26 cellular contexts compared by ENCODE assay signal in the genomic region with DNA sequence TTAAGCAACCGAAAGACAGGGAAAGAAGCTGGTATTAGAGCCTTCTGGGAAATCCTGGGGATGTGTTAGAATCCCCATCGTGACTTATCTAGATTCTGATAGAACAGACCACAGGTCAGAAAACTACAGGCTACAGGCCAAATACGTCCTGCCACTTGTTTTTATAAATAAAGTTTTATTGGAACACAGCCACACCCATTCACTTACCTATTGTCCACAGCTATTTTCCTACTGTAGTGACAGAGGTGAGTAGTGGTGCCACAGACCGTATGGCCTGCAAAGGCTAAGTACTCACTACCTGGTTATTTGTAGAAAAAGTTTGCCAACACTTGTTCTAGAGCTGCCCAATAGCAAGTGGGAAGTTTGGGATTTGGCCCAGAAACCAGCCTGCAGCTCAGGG. TPM values are rescaled to one million over a fixed set of nuclear protein-coding genes. Genes with fewer than 3 reads are reported as not detected.
DNase-seq lines count a peak whose midpoint lies in the region; ATAC-seq, FAIRE-seq and TF ChIP-seq lines count a peak whose summit lies in the region.
"Had no signal": no experiment of that assay in that cellular context is flagged by ENCODE, and none has a peak within 500 bp of the region (broad histone marks: within the 10 kb centered on the region; RNA-seq: fewer than 3 reads in every experiment).

No MANE protein-coding gene starts in this region.

- H3K9me3 ChIP-seq in HepG2 (ENCODE audit: low read length) (no peaks in the 10 kb centered on the region), right lobe of liver (no peaks in the 10 kb centered on the region), K562 (replicated peaks; ENCODE audit: control insufficient read depth, insufficient read depth, low read depth, low read length) (no peaks in the 10 kb centered on the region)
- H3K9me3 ChIP-seq: BE2C had no signal

- intact Hi-C loops in HepG2 (cut with micrococcal nuclease; ENCODE audit: unreplicated experiment) (no loop called here), right lobe of liver (cut with DNase I) (no loop called here), K562 (cut with micrococcal nuclease) (no loop called here)
- intact Hi-C loops in activated CD4-positive, alpha-beta T cell treated with anti-CD3 and anti-CD28 coated beads for 36 hours (cut with DNase I, micrococcal nuclease), result no loop called here

- H2AFZ ChIP-seq in HepG2 (ENCODE audit: low read length), result no peak overlapping the region
- no peak overlapping the region for H2AFZ ChIP-seq in K562 (ENCODE audit: low read depth, low read length)

- H3K4me3 Mint-ChIP-seq in activated CD4-positive, alpha-beta T cell treated with anti-CD3 and anti-CD28 coated beads for 36 hours, result no peak overlapping the region
- H3K4me3 Mint-ChIP-seq: CD14-positive monocyte; CD4-positive, alpha-beta memory T cell; CD4-positive, CD25-positive, alpha-beta regulatory T cell; CD8-positive, alpha-beta memory T cell had no signal

- H3K79me2 ChIP-seq in HepG2 (ENCODE audit: insufficient read depth, low read length) (no peaks in the 10 kb centered on the region), K562 (ENCODE audit: control insufficient read depth, insufficient read depth, low read length) (no peaks in the 10 kb centered on the region)

- H3K27ac Mint-ChIP-seq in activated CD4-positive, alpha-beta T cell treated with anti-CD3 and anti-CD28 coated beads for 36 hours, result no peak overlapping the region
- H3K27ac Mint-ChIP-seq: CD14-positive monocyte; CD4-positive, alpha-beta memory T cell; CD4-positive, CD25-positive, alpha-beta regulatory T cell; CD8-positive, alpha-beta memory T cell had no signal

- no peaks in the 10 kb centered on the region; a peak in 1 of 5 replicates for H3K36me3 ChIP-seq in HepG2 (replicated peaks in 1 of 2; ENCODE audit: control insufficient read depth in 1 of 2, insufficient read depth in 2 of 2, low read length in 2 of 2)
- no peaks in the 10 kb centered on the region for H3K36me3 ChIP-seq in right lobe of liver
- no peaks in the 10 kb centered on the region for H3K36me3 ChIP-seq in K562 (ENCODE audit: control insufficient read depth, insufficient read depth, low read length)
- H3K36me3 ChIP-seq: BE2C had no signal

- BruUV-seq in HepG2 (replicated peaks; lab: Mats Ljungman, UMichigan) (no TSS peak), K562 (replicated peaks; lab: Mats Ljungman, UMichigan) (no TSS peak)

- H3K4me1 Mint-ChIP-seq in activated CD4-positive, alpha-beta T cell treated with anti-CD3 and anti-CD28 coated beads for 36 hours, result no peaks in the 10 kb centered on the region
- H3K4me1 Mint-ChIP-seq: CD14-positive monocyte; CD4-positive, alpha-beta memory T cell; CD8-positive, alpha-beta memory T cell had no signal

- H3K4me2 ChIP-seq in HepG2 (ENCODE audit: low read depth, low read length), result no peak overlapping the region
- H3K4me2 ChIP-seq in K562 (ENCODE audit: insufficient read depth, low read length), result no peak overlapping the region
- H3K4me2 ChIP-seq: BLaER1 had no signal

- CTCF ChIA-PET in HepG2 (lab: Yijun Ruan, JAX; ENCODE audit: low intra/inter-chr PET ratio, low total read pairs) (no interaction called here), K562 (lab: Yijun Ruan, JAX; ENCODE audit: low intra/inter-chr PET ratio) (no interaction called here)
- CTCF ChIA-PET in activated CD4-positive, alpha-beta T cell treated with anti-CD3 and anti-CD28 coated beads for 36 hours (lab: Charles Lee), result interaction anchor here (0.7 kb wide), 1 partner anchor 172 kb away, joined by 3 read pairs; no protein-coding TSS in a partner anchor

- H3K27me3 ChIP-seq in HepG2 (ENCODE audit: control insufficient read depth in 1 of 2, insufficient read depth in 2 of 2, low read length in 2 of 2) (no peaks in the 10 kb centered on the region), right lobe of liver (no peaks in the 10 kb centered on the region), K562 (ENCODE audit: control insufficient read depth in 2 of 2, insufficient read depth in 2 of 2, low read length in 2 of 2) (no peaks in the 10 kb centered on the region)
- H3K27me3 ChIP-seq: BE2C, BLaER1 had no signal

- in situ Hi-C loops in HepG2 (cut with HindIII; ENCODE audit: extremely low pct_ligation_motif_present, low pct_unique_long_range_greater_than_20kb) (no loop called here), K562 (cut with MboI) (no loop called here)

- H3K4me1 ChIP-seq in HepG2 (ENCODE audit: insufficient read depth, low read length), result no peaks in the 10 kb centered on the region
- no peaks in the 10 kb centered on the region for H3K4me1 ChIP-seq in right lobe of liver
- H3K4me1 ChIP-seq in K562 (replicated peaks in 1 of 2; ENCODE audit: control insufficient read depth in 2 of 2, insufficient read depth in 2 of 2, low read length in 2 of 2), result no peaks in the 10 kb centered on the region
- H3K4me1 ChIP-seq: BE2C, BLaER1 had no signal

- WGBS in HepG2 (ENCODE audit: low lambda C conversion rate), result 95% methylated on average over 4 of the region's 4 CpGs
- 64% methylated on average over 4 of the region's 4 CpGs for WGBS in right lobe of liver (ENCODE audit: insufficient coverage, low coverage, low lambda C conversion rate, missing lambda C conversion rate)
- WGBS in K562 (ENCODE audit: insufficient coverage, low coverage, missing lambda C conversion rate), result 24% methylated on average over 4 of the region's 4 CpGs

- ATAC-seq in HepG2, result no peak
- ATAC-seq in right lobe of liver, result no peak
- no peak for ATAC-seq in K562
- ATAC-seq in HG02981 (IDR thresholded peaks at IDR 0.05; ENCODE audit: unreplicated experiment), result no peak
- ATAC-seq in activated CD4-positive, alpha-beta T cell treated with anti-CD3 and anti-CD28 coated beads for 36 hours, result no peak

- no peak for FAIRE-seq in HepG2 (lab: Jason Lieb, UNC)
- FAIRE-seq in K562 (lab: Jason Lieb, UNC), result no peak
- FAIRE-seq: A204.1, GM12891, GM19239 had no signal

- H3K27me3 Mint-ChIP-seq in activated CD4-positive, alpha-beta T cell treated with anti-CD3 and anti-CD28 coated beads for 36 hours, result no peaks in the 10 kb centered on the region
- H3K27me3 Mint-ChIP-seq: CD4-positive, CD25-positive, alpha-beta regulatory T cell had no signal

- TF ChIP-seq EP300 in HepG2 (IDR thresholded peaks at IDR 0.05; ENCODE audit: low read depth in 2 of 2, low read length in 2 of 2) (no peak), HepG2 (CRISPR knock-in tag; IDR thresholded peaks at IDR 0.05; ENCODE audit: borderline replicate concordance) (no peak), K562 (IDR thresholded peaks at IDR 0.05; ENCODE audit: low read length) (no peak)

- TF ChIP-seq RAD21 in HepG2 (CRISPR knock-in tag; IDR thresholded peaks at IDR 0.05) (no peak), K562 (CRISPR knock-in tag; conservative IDR thresholded peaks at IDR 0.05 in 1 of 2, IDR thresholded peaks at IDR 0.05 in 1 of 2) (no peak)

- POLR2A ChIA-PET in HepG2 (lab: Yijun Ruan, JAX), result no interaction called here
- POLR2A ChIA-PET in K562 (lab: Yijun Ruan, JAX), result no interaction called here
- POLR2A ChIA-PET in activated CD4-positive, alpha-beta T cell treated with anti-CD3 and anti-CD28 coated beads for 36 hours (lab: Charles Lee), result no interaction called here

- no peaks in the 10 kb centered on the region for H3K9me3 Mint-ChIP-seq in activated CD4-positive, alpha-beta T cell treated with anti-CD3 and anti-CD28 coated beads for 36 hours (ENCODE audit: low read depth)
- H3K9me3 Mint-ChIP-seq: CD8-positive, alpha-beta memory T cell had no signal

- no peak overlapping the region for H3K9ac ChIP-seq in HepG2 (ENCODE audit: insufficient read depth, low read depth, low read length)
- no peak overlapping the region for H3K9ac ChIP-seq in K562 (ENCODE audit: insufficient read depth in 1 of 2, low read depth in 2 of 2, low read length in 2 of 2)
- H3K9ac ChIP-seq: BLaER1 had no signal

- no peak overlapping the region for H3K27ac ChIP-seq in HepG2 (ENCODE audit: extremely low read length, insufficient read depth, low read length)
- H3K27ac ChIP-seq in right lobe of liver, result no peak overlapping the region
- no peak overlapping the region for H3K27ac ChIP-seq in K562 (ENCODE audit: extremely low read depth, low read depth, low read length)
- H3K27ac ChIP-seq: BLaER1 had no signal

- no peak for DNase-seq in HepG2 (ENCODE audit: low spot score)
- no peak for DNase-seq in right lobe of liver
- no peak for DNase-seq in K562 (ENCODE audit: extremely low read depth in 1 of 4, low spot score in 3 of 4)
- no peak for DNase-seq in activated CD4-positive, alpha-beta T cell treated with anti-CD3 and anti-CD28 coated beads for 36 hours
- DNase-seq: 8988T; ACHN; BE2C; C1 segment of cervical spinal cord; CD4-positive, alpha-beta memory T cell; CD4-positive, CD25-positive, alpha-beta regulatory T cell; CD8-positive, alpha-beta memory T cell; COR-L47; DMS 273 treated with DMSO at 0.1 percent for 48 hours; DMS153; DMS53; DMS79; DND-41; EL; GDM1 had no signal

- H3K4me3 ChIP-seq in HepG2 (replicated peaks in 1 of 3; ENCODE audit: insufficient read depth in 1 of 3, low read depth in 2 of 3, low read length in 3 of 3) (no peak overlapping the region), right lobe of liver (no peak overlapping the region), K562 (no peak overlapping the region)
- H3K4me3 ChIP-seq: BLaER1 had no signal

- no peak for TF ChIP-seq POLR2A in HepG2 (IDR thresholded peaks at IDR 0.05; ENCODE audit: insufficient read depth in 1 of 2, low read depth in 2 of 2, low read length in 2 of 2)
- TF ChIP-seq POLR2A in right lobe of liver (IDR thresholded peaks at IDR 0.05), result no peak
- no peak for TF ChIP-seq POLR2A in K562 (conservative IDR thresholded peaks at IDR 0.05)

- no peak for TF ChIP-seq CTCF in HepG2 (CRISPR knock-in tag; IDR thresholded peaks at IDR 0.05)
- TF ChIP-seq CTCF in right lobe of liver (IDR thresholded peaks at IDR 0.05), result no peak
- TF ChIP-seq CTCF in K562 (IDR thresholded peaks at IDR 0.05 in 2 of 3, conservative IDR thresholded peaks at IDR 0.05 in 1 of 3; ENCODE audit: insufficient read depth in 2 of 3, low read depth in 1 of 3, low read length in 3 of 3), result no peak

- H3K36me3 Mint-ChIP-seq in activated CD4-positive, alpha-beta T cell treated with anti-CD3 and anti-CD28 coated beads for 36 hours (ENCODE audit: low read depth), result peaks cover 4% of the 10 kb centered on the region
- H3K36me3 Mint-ChIP-seq: CD14-positive monocyte had no signal

- no peaks in the 10 kb centered on the region for H4K20me1 ChIP-seq in HepG2 (ENCODE audit: insufficient read depth, low read length)
- no peaks in the 10 kb centered on the region for H4K20me1 ChIP-seq in K562 (replicated peaks; ENCODE audit: control insufficient read depth, insufficient read depth, low read length)
- H4K20me1 ChIP-seq: BLaER1 had no signal

- no peaks in the 10 kb centered on the region for H3K9me1 ChIP-seq in K562 (ENCODE audit: control insufficient read depth, insufficient read depth, low read length)

RNA-seq across cellular contexts. Expression of a gene that starts 53.8 kb away (rescaled TPM):
- total RNA-seq in HepG2 (2016; rRNA removed; fragmentation: Illumina TruSeq; extraction: Trizol) (0.02 TPM in 1 of 2 replicates, not detected in the other), right lobe of liver (not detected), K562 (2014; rRNA removed) (0.05 TPM in 1 of 2 replicates, not detected in the other), K562 (2014; rRNA removed; fragmentation: Illumina TruSeq; extraction: Trizol) (0.04 TPM in 1 of 2 replicates, not detected in the other), K562 (2015; rRNA removed; fragmentation: Illumina TruSeq; extraction: Trizol) (not detected in 2 replicates), K562 (2021) (not detected in 2 replicates)
- not detected in 2 replicates for total RNA-seq in HepG2 (2016; cell fraction: cytosol; rRNA removed; fragmentation: Illumina TruSeq; extraction: Trizol; ENCODE audit: low read depth)
- total RNA-seq in HepG2 (2016; cell fraction: insoluble cytoplasmic fraction; rRNA removed; fragmentation: Illumina TruSeq; extraction: Trizol), result 0.02 TPM in 1 of 2 replicates, not detected in the other
- not detected in 2 replicates for total RNA-seq in HepG2 (2016; cell fraction: membrane; rRNA removed; fragmentation: Illumina TruSeq; extraction: Trizol)
- total RNA-seq in HepG2 (2016; cell fraction: nucleus; rRNA removed; fragmentation: Illumina TruSeq; extraction: Trizol), result not detected in 2 replicates
- polyA plus RNA-seq in HepG2 (2011; rRNA removed) (0.03 TPM in 1 of 2 replicates, not detected in the other), K562 (2011; rRNA removed) (0.04 TPM in 1 of 2 replicates, not detected in the other), K562 (2014; fragmentation: Illumina TruSeq; extraction: Trizol) (not detected in 2 replicates), K562 (2014; fragmentation: Nextera tagmentation; extraction: Ambion mirVana) (not detected), K562 (2014; rRNA removed) (0.01 TPM in 1 of 2 replicates, not detected in the other)
- 0.01 TPM in 1 of 2 replicates, not detected in the other for polyA plus RNA-seq in HepG2 (2011; cell fraction: cytosol; rRNA removed)
- polyA plus RNA-seq in HepG2 (2011; cell fraction: nucleus; rRNA removed), result 0.02 TPM in 1 of 2 replicates, not detected in the other
- polyA plus RNA-seq in HepG2 (2012), result not detected in 2 replicates
- not detected in 2 replicates for polyA plus RNA-seq in HepG2 (2016; cell fraction: cytosol; fragmentation: Illumina TruSeq; extraction: Trizol; ENCODE audit: low read depth)
- not detected in 2 replicates for polyA plus RNA-seq in HepG2 (2016; cell fraction: insoluble cytoplasmic fraction; fragmentation: Illumina TruSeq; extraction: Trizol; ENCODE audit: low read depth)
- 0.07 TPM in 1 of 2 replicates, not detected in the other for polyA plus RNA-seq in HepG2 (2016; cell fraction: membrane; fragmentation: Illumina TruSeq; extraction: Trizol; ENCODE audit: low read depth)
- polyA plus RNA-seq in HepG2 (2016; cell fraction: nucleus; fragmentation: Illumina TruSeq; extraction: Trizol; ENCODE audit: insufficient read depth, low read depth), result not detected in 2 replicates
- polyA minus RNA-seq in HepG2 (2011; rRNA and poly(A)+ RNA removed; ENCODE audit: low replicate concordance), result 1.2 TPM in 1 of 2 replicates, not detected in the other
- polyA minus RNA-seq in HepG2 (2011; cell fraction: cytosol; rRNA and poly(A)+ RNA removed), result not detected in 2 replicates
- polyA minus RNA-seq in HepG2 (2011; cell fraction: nucleus; rRNA and poly(A)+ RNA removed), result not detected in 2 replicates
- not detected in 2 replicates for total RNA-seq in K562 (2011; cell fraction: chromatin; rRNA removed; ENCODE audit: low replicate concordance)
- not detected in 2 replicates for total RNA-seq in K562 (2011; cell fraction: nucleolus; rRNA removed)
- not detected in 2 replicates for total RNA-seq in K562 (2011; cell fraction: nucleoplasm; rRNA removed)
- polyA plus RNA-seq in K562 (2011; cell fraction: cytosol; rRNA removed), result 0.01 TPM in 2 replicates
- polyA plus RNA-seq in K562 (2011; cell fraction: nucleus; rRNA removed), result not detected in 2 replicates
- 0.10 TPM in 1 of 2 replicates, not detected in the other for polyA plus RNA-seq in K562 (2012)
- 0.03 TPM in 1 of 2 replicates, not detected in the other for polyA minus RNA-seq in K562 (2011; rRNA and poly(A)+ RNA removed)
- polyA minus RNA-seq in K562 (2011; cell fraction: cytosol; rRNA and poly(A)+ RNA removed), result not detected in 2 replicates
- not detected in 2 replicates for polyA minus RNA-seq in K562 (2011; cell fraction: nucleus; rRNA and poly(A)+ RNA removed)
- total RNA-seq in activated CD4-positive, alpha-beta T cell treated with anti-CD3 and anti-CD28 coated beads for 36 hours, result not detected
- total RNA-seq: CD4-positive, alpha-beta memory T cell; CD8-positive, alpha-beta memory T cell had no signal
- polyA plus RNA-seq: AG04450; CD14-positive monocyte; CD4-positive, CD25-positive, alpha-beta regulatory T cell; CD8-positive, alpha-beta memory T cell had no signal
